In the genomic region with DNA sequence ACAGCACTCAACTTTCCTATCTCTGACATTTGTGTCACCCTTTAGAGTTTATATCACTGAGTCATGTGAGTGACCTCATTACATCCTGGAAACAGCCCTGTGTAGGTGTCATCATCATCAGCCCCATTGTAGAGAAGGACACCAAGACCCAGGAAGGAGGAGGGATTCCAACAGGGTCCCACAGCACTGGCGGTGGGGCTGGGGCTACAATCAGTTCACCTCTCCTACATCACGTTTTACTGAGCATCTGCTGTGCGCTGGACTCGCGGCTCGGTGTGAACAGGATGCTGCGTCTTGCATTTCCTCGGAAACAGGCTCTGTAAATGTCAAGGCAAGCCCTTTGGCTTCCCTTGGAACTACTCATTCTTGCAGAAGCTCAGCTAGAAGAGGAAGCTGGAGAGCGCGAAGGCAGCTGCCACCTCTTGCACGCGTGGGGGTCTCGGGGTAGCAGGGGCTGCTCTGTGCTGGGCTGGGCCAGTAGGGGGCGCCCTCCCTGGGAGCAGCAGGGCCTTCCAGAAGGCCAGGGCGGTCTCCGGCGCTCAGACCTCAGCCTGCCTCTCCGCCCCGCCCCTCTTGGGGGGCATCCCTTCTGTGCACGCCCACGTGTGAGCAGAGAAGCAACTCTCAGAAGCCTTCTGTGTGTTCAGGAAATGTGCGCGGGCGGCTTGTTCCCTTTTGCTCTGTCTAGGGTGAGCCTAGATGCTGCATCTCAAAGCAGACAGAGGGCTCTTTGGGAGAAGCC, we compare ENCODE assay signal across 8 cellular contexts. TPM values are rescaled to one million over a fixed set of nuclear protein-coding genes. Genes with fewer than 3 reads are reported as not detected.
DNase-seq lines count a peak whose midpoint lies in the region; ATAC-seq and TF ChIP-seq lines count a peak whose summit lies in the region.

No MANE protein-coding gene starts in this region.

- ATAC-seq in HCT116: no peak
- ATAC-seq in activated T-cell treated with anti-CD3 and anti-CD28 coated beads, Interleukin-2, amount 50 U/mL, for 72 hours (replicated peaks in 1 of 2): peak; percentile 79 to 82
- ATAC-seq in left ventricle myocardium superior: no peak

- no peak for DNase-seq in HCT116 (ENCODE audit: low read depth, low spot score)
- peak; percentile 33 for DNase-seq in NCI-H460 (ENCODE audit: extremely low read depth, low read depth)
- peak; percentile 79 to 80 for DNase-seq in activated T-cell treated with anti-CD3 and anti-CD28 coated beads, Interleukin-2, amount 50 U/mL, for 72 hours
- DNase-seq in left ventricle myocardium superior: peak; percentile 37
- peak; percentile 79 for DNase-seq in stimulated activated CD8-positive, alpha-beta memory T cell treated with anti-CD3 and anti-CD28 coated beads, Interleukin-15, amount 100 ng/mL, for 48 hours (ENCODE audit: low read depth in 2 of 2)
- DNase-seq in GOT3 (lab: John Stamatoyannopoulos, UW): no peak
- no peak for DNase-seq in NCI-H345 (lab: John Stamatoyannopoulos, UW)

- no peaks in the 10 kb centered on the region for H3K36me3 ChIP-seq in HCT116 (ENCODE audit: control insufficient read depth in 1 of 2, insufficient read depth in 2 of 2, low read length in 2 of 2)

- peak overlapping the region; percentile 27; the same call in 1 of the 2 replicates for H3K4me2 ChIP-seq in HCT116 (ENCODE audit: low read length)

- no peaks in the 10 kb centered on the region for H4K20me1 ChIP-seq in HCT116 (ENCODE audit: insufficient read depth)

- no peak for TF ChIP-seq POLR2A in HCT116 (IDR thresholded peaks at IDR 0.05; ENCODE audit: borderline replicate concordance, extremely low read depth, insufficient read depth, insufficient read length)

- peaks cover 12 to 31% of the 10 kb centered on the region in 2 experiments for H3K4me1 ChIP-seq in HCT116 (ENCODE audit: control insufficient read depth in 1 of 2, insufficient read depth in 2 of 2, low read length in 2 of 2)

- no peaks in the 10 kb centered on the region for H3K9me2 ChIP-seq in HCT116 (ENCODE audit: insufficient read depth)

- H3K27me3 ChIP-seq in HCT116 (ENCODE audit: insufficient read depth, low read length): no peaks in the 10 kb centered on the region

- peak overlapping the region; percentile 87 for H3K27ac Mint-ChIP-seq in activated T-cell treated with anti-CD3 and anti-CD28 coated beads, Interleukin-2, amount 50 U/mL, for 72 hours

- CTCF ChIA-PET in HCT116 (lab: Charles Lee): no interaction called here

- RAD21 ChIA-PET in HCT116 (lab: Charles Lee; ENCODE audit: low non-redundant PET in 1 of 2, low total read pairs in 2 of 2, uncharacterized antibody in 2 of 2, unreplicated experiment in 2 of 2): no interaction called here

- peaks cover 52% of the 10 kb centered on the region for H3K4me1 Mint-ChIP-seq in activated T-cell treated with anti-CD3 and anti-CD28 coated beads, Interleukin-2, amount 50 U/mL, for 72 hours (ENCODE audit: low read depth)

- H3K4me3 ChIP-seq in HCT116 (replicated peaks in 1 of 2; ENCODE audit: low read depth in 1 of 2, low read length in 2 of 2): no peak overlapping the region

- POLR2A ChIA-PET in HCT116 (lab: Charles Lee): no interaction called here

- TF ChIP-seq CTCF in GM12872 (IDR thresholded peaks at IDR 0.05; ENCODE audit: insufficient read depth, low read depth, low read length): peak; percentile 84
- peak in 2 of 3 experiments; percentile 81 to 85; a peak in 4 of 6 replicates for TF ChIP-seq CTCF in HCT116 (IDR thresholded peaks at IDR 0.05 in 2 of 3, conservative IDR thresholded peaks at IDR 0.05 in 1 of 3; ENCODE audit: borderline replicate concordance in 1 of 3, insufficient read depth in 1 of 3, low read depth in 2 of 3, low read length in 2 of 3)

- H3K79me2 ChIP-seq in HCT116 (ENCODE audit: insufficient read depth, low read length): no peaks in the 10 kb centered on the region

- no peak overlapping the region for H3K9ac ChIP-seq in HCT116 (ENCODE audit: low read length)

- H3K9me3 ChIP-seq in HCT116 (ENCODE audit: control insufficient read depth in 1 of 2, insufficient read depth in 1 of 2, low read depth in 1 of 2, low read length in 2 of 2): no peaks in the 10 kb centered on the region

- no TSS peak for BruUV-seq in HCT116 (replicated peaks; lab: Mats Ljungman, UMichigan)

- no peak overlapping the region for H2AFZ ChIP-seq in HCT116 (ENCODE audit: low read depth, low read length, poor library complexity, severe bottlenecking)

- H3K27ac ChIP-seq in HCT116 (ENCODE audit: low read depth, low read length): no peak overlapping the region

- H3K4me3 Mint-ChIP-seq in activated T-cell treated with anti-CD3 and anti-CD28 coated beads, Interleukin-2, amount 50 U/mL, for 72 hours: peak overlapping the region; percentile 82 to 85

- intact Hi-C loops in HCT116 (cut with micrococcal nuclease): loop anchor here (2.0 kb wide), 1 partner anchor 93 kb away; no protein-coding TSS in a partner anchor
- intact Hi-C loops in left ventricle myocardium superior (cut with micrococcal nuclease): no loop called here

- TF ChIP-seq RAD21 in HCT116 (IDR thresholded peaks at IDR 0.05; ENCODE audit: low read depth): no peak

- H3K27me3 Mint-ChIP-seq in activated T-cell treated with anti-CD3 and anti-CD28 coated beads, Interleukin-2, amount 50 U/mL, for 72 hours (ENCODE audit: low read depth): no peaks in the 10 kb centered on the region

- no peaks in the 10 kb centered on the region for H3K9me3 Mint-ChIP-seq in activated T-cell treated with anti-CD3 and anti-CD28 coated beads, Interleukin-2, amount 50 U/mL, for 72 hours

- no peaks in the 10 kb centered on the region for H3K36me3 Mint-ChIP-seq in activated T-cell treated with anti-CD3 and anti-CD28 coated beads, Interleukin-2, amount 50 U/mL, for 72 hours (ENCODE audit: insufficient read depth in 2 of 2)

TF ChIP-seq in HCT116, 20 proteins besides CTCF, POLR2A, EP300 and RAD21 (continues in another document):
- TF ChIP-seq JUND (IDR thresholded peaks at IDR 0.05) (no peak), REST (IDR thresholded peaks at IDR 0.05; ENCODE audit: low read depth) (no peak), ELF1 (IDR thresholded peaks at IDR 0.05; ENCODE audit: borderline replicate concordance, low read depth) (no peak), ZNF274 (IDR thresholded peaks at IDR 0.05; ENCODE audit: low read depth, low read length) (no peak), EZH2 (IDR thresholded peaks at IDR 0.05) (no peak), SRF (IDR thresholded peaks at IDR 0.05; ENCODE audit: low read depth) (no peak), ZFX (IDR thresholded peaks at IDR 0.05) (no peak), SIN3A (IDR thresholded peaks at IDR 0.05; ENCODE audit: low read depth) (no peak), SP1 (IDR thresholded peaks at IDR 0.05; ENCODE audit: low read depth) (no peak), EGR1 (IDR thresholded peaks at IDR 0.05; ENCODE audit: low read depth) (no peak), FOSL1 (IDR thresholded peaks at IDR 0.05; ENCODE audit: low read depth) (no peak), YY1 (IDR thresholded peaks at IDR 0.05; ENCODE audit: extremely low read depth, insufficient replicate concordance, low read depth, low read length) (no peak), EZH2phosphoT487 (IDR thresholded peaks at IDR 0.05; ENCODE audit: borderline replicate concordance) (no peak)
- TF ChIP-seq, protein P1, sequence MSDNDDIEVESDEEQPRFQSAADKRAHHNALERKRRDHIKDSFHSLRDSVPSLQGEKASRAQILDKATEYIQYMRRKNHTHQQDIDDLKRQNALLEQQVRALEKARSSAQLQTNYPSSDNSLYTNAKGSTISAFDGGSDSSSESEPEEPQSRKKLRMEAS (IDR thresholded peaks at IDR 0.05): no peak

RNA-seq across cellular contexts. Expression of gene REELD1, which starts 29.0 kb away (rescaled TPM):
- total RNA-seq in HCT116 (2021; ENCODE audit: unreplicated experiment): 0.25 TPM
- polyA plus RNA-seq in HCT116 (2012): 0.04 and 0.05 TPM in 2 replicates
- total RNA-seq in NCI-H460 (2014; rRNA removed; shearing (Covaris generic)): not detected in 2 replicates
- 0.06 TPM in 1 of 2 replicates, not detected in the other for polyA plus RNA-seq in NCI-H460 (2014; cell fraction: nucleus; rRNA removed)
- under 1 TPM; 0.79 to 0.97 TPM for total RNA-seq in activated T-cell treated with anti-CD3 and anti-CD28 coated beads, Interleukin-2, amount 50 U/mL, for 72 hours
- total RNA-seq in left ventricle myocardium superior: not detected

Comparison
In these comparisons a context has a peak if more than half of its experiments do, and no peak if none do; other contexts are left out.
1. ATAC-seq: peak in activated T-cell treated with anti-CD3 and anti-CD28 coated beads, Interleukin-2, amount 50 U/mL, for 72 hours (2 of 2); none in HCT116 (single experiment) and left ventricle myocardium superior (single experiment).
2. DNase-seq: peak in NCI-H460 (single experiment), activated T-cell treated with anti-CD3 and anti-CD28 coated beads, Interleukin-2, amount 50 U/mL, for 72 hours (2 of 2), left ventricle myocardium superior (single experiment) and stimulated activated CD8-positive, alpha-beta memory T cell treated with anti-CD3 and anti-CD28 coated beads, Interleukin-15, amount 100 ng/mL, for 48 hours (2 of 2); none in HCT116 (single experiment), GOT3 (single experiment) and NCI-H345 (single experiment).